In genomic region chr10:80718024-80718423, GRCh38 we compare ENCODE assay signal across 23 cellular contexts.
"Had no signal": no experiment of that assay in that cellular context is flagged by ENCODE, and none has a peak within 500 bp of the region (broad histone marks: within the 10 kb centered on the region; RNA-seq: fewer than 3 reads in every experiment).

No MANE protein-coding gene starts in this region.

- H3K27ac Mint-ChIP-seq: activated naive CD8-positive, alpha-beta T cell; activated T-cell treated with anti-CD3 and anti-CD28 coated beads, Interleukin-2, amount 50 U/mL, for 24 hours; activated T-helper 17 cell treated with anti-CD3 and anti-CD28 coated beads, Interleukin-2, amount 50 U/mL, for 72 hours had no signal

- H3K27me3 ChIP-seq: adrenal gland, ascending aorta, tibial nerve had no signal

- DNase-seq: activated CD8-positive, alpha-beta memory T cell treated with anti-CD3 and anti-CD28 coated beads for 24 hours; activated CD8-positive, alpha-beta memory T cell treated with anti-CD3 and anti-CD28 coated beads, Interleukin-2, amount 50 U/mL, for 4 hours; activated T-cell treated with anti-CD3 and anti-CD28 coated beads, Interleukin-2, amount 50 U/mL, for 24 hours; adrenal gland; central memory CD4-positive, alpha-beta T cell; effector memory CD4-positive, alpha-beta T cell; foreskin melanocyte; left ventricle myocardium superior; mammary epithelial cell; nephron progenitor cell; nucleus accumbens; stimulated activated CD4-positive, alpha-beta T cell treated with anti-CD3 and anti-CD28 coated beads, Interleukin-2, amount 100 ng/mL, for 48 hours; stimulated activated CD8-positive, alpha-beta memory T cell treated with anti-CD3 and anti-CD28 coated beads, Interleukin-4, amount 100 ng/mL, for 48 hours; stimulated activated naive CD4-positive, alpha-beta T cell treated with Interleukin-2 at 50 U/mL for 16 hours; substantia nigra; T-helper 1 cell had no signal

- H3K4me3 ChIP-seq: adrenal gland, ascending aorta, tibial nerve had no signal

- FAIRE-seq: colon, endothelial cell of umbilical vein had no signal

- H3K27ac ChIP-seq: adrenal gland, ascending aorta, tibial nerve had no signal

- H3K36me3 ChIP-seq: adrenal gland, ascending aorta, tibial nerve had no signal

- H3K4me1 ChIP-seq: adrenal gland, ascending aorta, tibial nerve had no signal

- H3K36me3 Mint-ChIP-seq: activated naive CD8-positive, alpha-beta T cell had no signal

- H3K9me3 ChIP-seq: adrenal gland, ascending aorta, tibial nerve had no signal

- H3K4me1 Mint-ChIP-seq: activated T-helper 17 cell treated with anti-CD3 and anti-CD28 coated beads, Interleukin-2, amount 50 U/mL, for 72 hours; nephron progenitor cell had no signal

- ATAC-seq: activated T-helper 17 cell treated with anti-CD3 and anti-CD28 coated beads, Interleukin-2, amount 50 U/mL, for 72 hours; esophagus mucosa; left ventricle myocardium superior had no signal

- H3K4me3 Mint-ChIP-seq: activated naive CD8-positive, alpha-beta T cell; activated T-cell treated with anti-CD3 and anti-CD28 coated beads, Interleukin-2, amount 50 U/mL, for 24 hours; activated T-helper 17 cell treated with anti-CD3 and anti-CD28 coated beads, Interleukin-2, amount 50 U/mL, for 72 hours; nephron progenitor cell had no signal
